1 cellular context compared by ENCODE assay signal in the genomic region with DNA sequence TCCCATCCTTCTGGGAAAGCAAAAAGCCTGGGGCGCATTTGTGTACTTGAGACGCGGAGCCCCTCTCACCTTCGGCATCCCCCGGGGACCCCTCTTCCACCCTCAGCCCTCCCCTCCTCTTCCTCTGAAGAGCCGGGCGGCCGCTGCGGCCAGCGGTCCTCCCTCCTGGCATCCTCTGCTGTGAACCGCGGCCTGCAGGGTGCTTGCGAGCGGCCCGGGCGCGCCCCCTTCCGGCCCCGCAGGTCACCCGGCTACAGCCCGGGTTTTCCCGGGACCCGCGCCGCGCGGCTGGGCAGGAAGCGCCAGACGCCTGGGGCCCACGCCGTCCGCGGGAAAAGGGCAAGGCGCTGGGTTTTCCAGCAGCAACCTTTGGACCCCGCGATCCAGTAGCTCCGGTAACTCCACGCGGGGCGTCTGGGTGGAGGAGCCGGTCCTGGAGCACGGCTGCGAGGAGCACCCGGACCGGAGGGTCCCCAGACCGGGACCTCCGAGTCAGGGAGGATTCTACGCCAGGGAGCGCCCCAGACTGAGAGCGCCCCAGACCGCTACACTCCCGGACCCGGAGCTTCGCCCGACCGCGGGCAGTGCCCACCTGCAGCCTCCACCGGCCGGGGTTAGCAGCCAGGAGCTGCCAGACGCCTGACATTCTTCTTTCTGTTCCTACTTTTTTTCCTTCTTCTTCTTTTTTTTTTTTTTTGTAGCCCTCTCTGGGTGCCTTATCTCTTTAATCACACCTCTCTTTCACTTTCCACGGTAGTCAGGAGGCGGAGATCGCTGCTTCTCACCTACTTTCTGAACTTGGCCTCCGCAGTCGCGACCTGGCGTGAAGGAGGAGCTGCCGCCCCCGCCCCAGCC.
TF ChIP-seq lines count a peak whose summit lies in the region.

A gene with protein sequence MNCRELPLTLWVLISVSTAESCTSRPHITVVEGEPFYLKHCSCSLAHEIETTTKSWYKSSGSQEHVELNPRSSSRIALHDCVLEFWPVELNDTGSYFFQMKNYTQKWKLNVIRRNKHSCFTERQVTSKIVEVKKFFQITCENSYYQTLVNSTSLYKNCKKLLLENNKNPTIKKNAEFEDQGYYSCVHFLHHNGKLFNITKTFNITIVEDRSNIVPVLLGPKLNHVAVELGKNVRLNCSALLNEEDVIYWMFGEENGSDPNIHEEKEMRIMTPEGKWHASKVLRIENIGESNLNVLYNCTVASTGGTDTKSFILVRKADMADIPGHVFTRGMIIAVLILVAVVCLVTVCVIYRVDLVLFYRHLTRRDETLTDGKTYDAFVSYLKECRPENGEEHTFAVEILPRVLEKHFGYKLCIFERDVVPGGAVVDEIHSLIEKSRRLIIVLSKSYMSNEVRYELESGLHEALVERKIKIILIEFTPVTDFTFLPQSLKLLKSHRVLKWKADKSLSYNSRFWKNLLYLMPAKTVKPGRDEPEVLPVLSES (plus strand): TSS at position 271 of the 855 bp plus-strand sequence. CDS start 6,865 bp downstream, outside the sequence.

TF ChIP-seq in K562, 482 proteins besides CTCF, POLR2A, EP300 and RAD21 (continued from another document and continues in another):
- TF ChIP-seq, protein P1, sequence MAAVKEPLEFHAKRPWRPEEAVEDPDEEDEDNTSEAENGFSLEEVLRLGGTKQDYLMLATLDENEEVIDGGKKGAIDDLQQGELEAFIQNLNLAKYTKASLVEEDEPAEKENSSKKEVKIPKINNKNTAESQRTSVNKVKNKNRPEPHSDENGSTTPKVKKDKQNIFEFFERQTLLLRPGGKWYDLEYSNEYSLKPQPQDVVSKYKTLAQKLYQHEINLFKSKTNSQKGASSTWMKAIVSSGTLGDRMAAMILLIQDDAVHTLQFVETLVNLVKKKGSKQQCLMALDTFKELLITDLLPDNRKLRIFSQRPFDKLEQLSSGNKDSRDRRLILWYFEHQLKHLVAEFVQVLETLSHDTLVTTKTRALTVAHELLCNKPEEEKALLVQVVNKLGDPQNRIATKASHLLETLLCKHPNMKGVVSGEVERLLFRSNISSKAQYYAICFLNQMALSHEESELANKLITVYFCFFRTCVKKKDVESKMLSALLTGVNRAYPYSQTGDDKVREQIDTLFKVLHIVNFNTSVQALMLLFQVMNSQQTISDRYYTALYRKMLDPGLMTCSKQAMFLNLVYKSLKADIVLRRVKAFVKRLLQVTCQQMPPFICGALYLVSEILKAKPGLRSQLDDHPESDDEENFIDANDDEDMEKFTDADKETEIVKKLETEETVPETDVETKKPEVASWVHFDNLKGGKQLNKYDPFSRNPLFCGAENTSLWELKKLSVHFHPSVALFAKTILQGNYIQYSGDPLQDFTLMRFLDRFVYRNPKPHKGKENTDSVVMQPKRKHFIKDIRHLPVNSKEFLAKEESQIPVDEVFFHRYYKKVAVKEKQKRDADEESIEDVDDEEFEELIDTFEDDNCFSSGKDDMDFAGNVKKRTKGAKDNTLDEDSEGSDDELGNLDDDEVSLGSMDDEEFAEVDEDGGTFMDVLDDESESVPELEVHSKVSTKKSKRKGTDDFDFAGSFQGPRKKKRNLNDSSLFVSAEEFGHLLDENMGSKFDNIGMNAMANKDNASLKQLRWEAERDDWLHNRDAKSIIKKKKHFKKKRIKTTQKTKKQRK (IDR thresholded peaks at IDR 0.05; ENCODE audit: borderline replicate concordance, low read depth, low read length): no peak
- TF ChIP-seq NONO (IDR thresholded peaks at IDR 0.05; ENCODE audit: low read depth in 2 of 2, low read length in 1 of 2) (0 out of 4 replicates have a peak, but pooled peaks of 1 of the 2 experiments have one; percentile 24), KAT8 (IDR thresholded peaks at IDR 0.05; ENCODE audit: low read depth) (no peak), FOXA3 (CRISPR knock-in tag; conservative IDR thresholded peaks at IDR 0.05 in 1 of 2, IDR thresholded peaks at IDR 0.05 in 1 of 2) (no peak), FOXK2 (conservative IDR thresholded peaks at IDR 0.05 in 1 of 2, IDR thresholded peaks at IDR 0.05 in 1 of 2; ENCODE audit: low read depth in 2 of 2) (no peak), ZNF551 (CRISPR knock-in tag; IDR thresholded peaks at IDR 0.05) (no peak), POLR2H (tag; IDR thresholded peaks at IDR 0.05; ENCODE audit: low read depth) (no peak), ZFP36 (IDR thresholded peaks at IDR 0.05; ENCODE audit: low read depth, low read length, partially characterized antibody) (no peak), COPS2 (conservative IDR thresholded peaks at IDR 0.05) (no peak), ZMIZ1 (IDR thresholded peaks at IDR 0.05; ENCODE audit: low read depth in 2 of 2, low read length in 2 of 2) (no peak), ZNF511 (CRISPR knock-in tag; IDR thresholded peaks at IDR 0.05) (no peak), KLF16 (IDR thresholded peaks at IDR 0.05) (no peak), PHF21A (IDR thresholded peaks at IDR 0.05; ENCODE audit: borderline replicate concordance, low read depth) (no peak), PML (IDR thresholded peaks at IDR 0.05; ENCODE audit: low read length) (no peak), CXXC5 (CRISPR knock-in tag; IDR thresholded peaks at IDR 0.05) (peak; percentile 66), SIN3B (IDR thresholded peaks at IDR 0.05; ENCODE audit: low read depth) (no peak), DACH1 (IDR thresholded peaks at IDR 0.05; ENCODE audit: partially characterized antibody) (no peak), CLOCK (CRISPR knock-in tag; IDR thresholded peaks at IDR 0.05; ENCODE audit: borderline replicate concordance) (no peak), STAT6 (CRISPR knock-in tag; IDR thresholded peaks at IDR 0.05) (no peak), POU5F1 (IDR thresholded peaks at IDR 0.05; ENCODE audit: borderline replicate concordance, low read depth, low read length, partially characterized antibody) (no peak), SPI1 (IDR thresholded peaks at IDR 0.05; ENCODE audit: borderline replicate concordance, low read depth, low read length) (no peak), ETS1 (conservative IDR thresholded peaks at IDR 0.05; ENCODE audit: control insufficient read depth, low read depth, low read length) (0 out of 2 replicates have a peak, but pooled peaks have one; percentile 24), ZNF41 (CRISPR knock-in tag; conservative IDR thresholded peaks at IDR 0.05) (no peak), POLR3G (IDR thresholded peaks at IDR 0.05; ENCODE audit: extremely low read depth, insufficient read length, insufficient replicate concordance) (no peak), SMAD1 (IDR thresholded peaks at IDR 0.05; ENCODE audit: low read depth, low read length, partially characterized antibody) (no peak), MEF2D (tag; conservative IDR thresholded peaks at IDR 0.05; ENCODE audit: low read depth) (no peak)
- TF ChIP-seq, protein P2, sequence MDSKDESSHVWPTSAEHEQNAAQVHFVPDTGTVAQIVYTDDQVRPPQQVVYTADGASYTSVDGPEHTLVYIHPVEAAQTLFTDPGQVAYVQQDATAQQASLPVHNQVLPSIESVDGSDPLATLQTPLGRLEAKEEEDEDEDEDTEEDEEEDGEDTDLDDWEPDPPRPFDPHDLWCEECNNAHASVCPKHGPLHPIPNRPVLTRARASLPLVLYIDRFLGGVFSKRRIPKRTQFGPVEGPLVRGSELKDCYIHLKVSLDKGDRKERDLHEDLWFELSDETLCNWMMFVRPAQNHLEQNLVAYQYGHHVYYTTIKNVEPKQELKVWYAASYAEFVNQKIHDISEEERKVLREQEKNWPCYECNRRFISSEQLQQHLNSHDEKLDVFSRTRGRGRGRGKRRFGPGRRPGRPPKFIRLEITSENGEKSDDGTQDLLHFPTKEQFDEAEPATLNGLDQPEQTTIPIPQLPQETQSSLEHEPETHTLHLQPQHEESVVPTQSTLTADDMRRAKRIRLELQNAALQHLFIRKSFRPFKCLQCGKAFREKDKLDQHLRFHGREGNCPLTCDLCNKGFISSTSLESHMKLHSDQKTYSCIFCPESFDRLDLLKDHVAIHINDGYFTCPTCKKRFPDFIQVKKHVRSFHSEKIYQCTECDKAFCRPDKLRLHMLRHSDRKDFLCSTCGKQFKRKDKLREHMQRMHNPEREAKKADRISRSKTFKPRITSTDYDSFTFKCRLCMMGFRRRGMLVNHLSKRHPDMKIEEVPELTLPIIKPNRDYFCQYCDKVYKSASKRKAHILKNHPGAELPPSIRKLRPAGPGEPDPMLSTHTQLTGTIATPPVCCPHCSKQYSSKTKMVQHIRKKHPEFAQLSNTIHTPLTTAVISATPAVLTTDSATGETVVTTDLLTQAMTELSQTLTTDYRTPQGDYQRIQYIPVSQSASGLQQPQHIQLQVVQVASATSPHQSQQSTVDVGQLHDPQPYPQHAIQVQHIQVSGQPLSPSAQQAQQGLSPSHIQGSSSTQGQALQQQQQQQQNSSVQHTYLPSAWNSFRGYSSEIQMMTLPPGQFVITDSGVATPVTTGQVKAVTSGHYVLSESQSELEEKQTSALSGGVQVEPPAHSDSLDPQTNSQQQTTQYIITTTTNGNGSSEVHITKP (IDR thresholded peaks at IDR 0.05; ENCODE audit: partially characterized antibody): no peak
- TF ChIP-seq, protein P3, sequence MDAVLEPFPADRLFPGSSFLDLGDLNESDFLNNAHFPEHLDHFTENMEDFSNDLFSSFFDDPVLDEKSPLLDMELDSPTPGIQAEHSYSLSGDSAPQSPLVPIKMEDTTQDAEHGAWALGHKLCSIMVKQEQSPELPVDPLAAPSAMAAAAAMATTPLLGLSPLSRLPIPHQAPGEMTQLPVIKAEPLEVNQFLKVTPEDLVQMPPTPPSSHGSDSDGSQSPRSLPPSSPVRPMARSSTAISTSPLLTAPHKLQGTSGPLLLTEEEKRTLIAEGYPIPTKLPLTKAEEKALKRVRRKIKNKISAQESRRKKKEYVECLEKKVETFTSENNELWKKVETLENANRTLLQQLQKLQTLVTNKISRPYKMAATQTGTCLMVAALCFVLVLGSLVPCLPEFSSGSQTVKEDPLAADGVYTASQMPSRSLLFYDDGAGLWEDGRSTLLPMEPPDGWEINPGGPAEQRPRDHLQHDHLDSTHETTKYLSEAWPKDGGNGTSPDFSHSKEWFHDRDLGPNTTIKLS (IDR thresholded peaks at IDR 0.05; ENCODE audit: borderline replicate concordance, low read depth): no peak
